2 cellular contexts compared by ENCODE assay signal in genomic region chr2:86283461-86284030, GRCh38.
TF ChIP-seq lines count a peak whose summit lies in the region.

No MANE protein-coding gene starts in this region.

TF ChIP-seq in SK-N-SH treated with all-trans-retinoic acid at 6 μM for 48 hours, 23 proteins besides CTCF, POLR2A, EP300 and RAD21 (continued from another document):
- TF ChIP-seq CSRNP3 (CRISPR knock-in tag; IDR thresholded peaks at IDR 0.05): no peak
- no peak for TF ChIP-seq TOX (CRISPR knock-in tag; IDR thresholded peaks at IDR 0.05; ENCODE audit: borderline replicate concordance)
- no peak for TF ChIP-seq ZNF8 (CRISPR knock-in tag; IDR thresholded peaks at IDR 0.05)
- TF ChIP-seq ISL1 (CRISPR knock-in tag; IDR thresholded peaks at IDR 0.05): no peak
- TF ChIP-seq ARNTL (CRISPR knock-in tag; IDR thresholded peaks at IDR 0.05; ENCODE audit: borderline replicate concordance, low read depth): no peak
- no peak for TF ChIP-seq RARB (CRISPR knock-in tag; IDR thresholded peaks at IDR 0.05)
- no peak for TF ChIP-seq ZC3H10 (CRISPR knock-in tag; IDR thresholded peaks at IDR 0.05)

TF ChIP-seq in SK-N-SH, 30 proteins besides CTCF, POLR2A, EP300 and RAD21 (continued from another document):
- TF ChIP-seq IRF3 (IDR thresholded peaks at IDR 0.05; ENCODE audit: low read depth, low read length): no peak
- no peak for TF ChIP-seq PBX3 (IDR thresholded peaks at IDR 0.05)
- no peak for TF ChIP-seq MAX (IDR thresholded peaks at IDR 0.05; ENCODE audit: low read depth)
- no peak for TF ChIP-seq FOSL2 (IDR thresholded peaks at IDR 0.05; ENCODE audit: borderline replicate concordance, low read depth)
